ENCODE assay signal across 14 cellular contexts in the genomic region with DNA sequence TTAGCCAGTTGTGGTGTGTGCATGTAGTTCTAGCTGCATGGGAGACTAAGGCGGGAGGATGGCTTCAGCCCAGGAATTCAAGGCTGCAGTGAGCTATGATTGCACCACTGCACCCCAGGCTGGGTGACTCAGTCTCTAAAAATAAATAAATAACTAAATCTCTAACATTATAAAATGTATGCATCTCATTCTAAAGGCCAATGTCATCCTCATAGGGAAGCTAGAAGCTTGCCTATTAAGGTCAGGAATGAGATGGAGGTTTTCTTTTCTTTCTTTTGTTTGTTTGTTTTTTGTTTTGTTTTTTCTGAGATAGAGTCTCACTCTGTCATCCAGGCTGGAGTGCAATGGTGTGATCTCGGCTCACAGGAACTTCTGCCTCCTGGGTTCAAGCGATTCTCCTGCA. TPM values are rescaled to one million over a fixed set of nuclear protein-coding genes. Genes with fewer than 3 reads are reported as not detected.
A peak's percentile ranks its signal among the peaks of the same experiment; 100 is the strongest.
DNase-seq lines count a peak whose midpoint lies in the region; ATAC-seq and TF ChIP-seq lines count a peak whose summit lies in the region.
"Had no signal": no experiment of that assay in that cellular context is flagged by ENCODE, and none has a peak within 500 bp of the region (broad histone marks: within the 10 kb centered on the region; RNA-seq: fewer than 3 reads in every experiment).

No MANE protein-coding gene starts in this region.

- intact Hi-C loops in gastrocnemius medialis (cut with DNase I; ENCODE audit: low total_unique reads), result no loop called here

- H3K18ac ChIP-seq in H9 (ENCODE audit: insufficient read length, low read depth, low read length), result no peak overlapping the region

- H3K27ac ChIP-seq in H9 (ENCODE audit: insufficient read length, low read depth, low read length) (no peak overlapping the region), gastrocnemius medialis (peak overlapping the region; percentile 49 to 76 (median 57))
- H3K27ac ChIP-seq: pancreas, transverse colon had no signal

- H2AK5ac ChIP-seq in H9 (ENCODE audit: insufficient read length, low read length), result no peak overlapping the region

- no peak overlapping the region for H4K8ac ChIP-seq in H9 (replicated peaks; ENCODE audit: insufficient read length, low read depth, low read length)

- H3K4me2 ChIP-seq in H9 (ENCODE audit: insufficient read depth, insufficient read length, low read length), result no peak overlapping the region

- no peaks in the 10 kb centered on the region for H3K23me2 ChIP-seq in H9 (ENCODE audit: insufficient read length, low read depth, low read length, poor library complexity, severe bottlenecking)

- H3K79me2 ChIP-seq in H9 (ENCODE audit: insufficient read depth, low read length), result no peaks in the 10 kb centered on the region

- peaks cover 6 to 7% of the 10 kb centered on the region in 2 experiments for H3K9me3 Mint-ChIP-seq in H9

- H3T11ph ChIP-seq in H9 (ENCODE audit: low read length), result no peak overlapping the region

- no peak for TF ChIP-seq POLR2A in gastrocnemius medialis (IDR thresholded peaks at IDR 0.05)

- no peak overlapping the region for H2BK20ac ChIP-seq in H9 (ENCODE audit: low read depth, low read length, poor library complexity, severe bottlenecking)

- no peak overlapping the region for H3K14ac ChIP-seq in H9 (ENCODE audit: insufficient read depth, low read length)

- H3K79me1 ChIP-seq in H9 (ENCODE audit: insufficient read depth, low read depth, low read length, poor library complexity, severe bottlenecking), result no peaks in the 10 kb centered on the region

- H3K36me3 Mint-ChIP-seq in H9 (ENCODE audit: insufficient read depth in 1 of 3, low read depth in 3 of 3), result peaks cover 22 to 66% (median 59%) of the 10 kb centered on the region in 3 experiments; a peak in 6 of 7 replicates

- no peaks in the 10 kb centered on the region for H3K4me1 Mint-ChIP-seq in H9

- ATAC-seq in esophagus mucosa, result peak; percentile 36
- peak; percentile 80 to 81 for ATAC-seq in gastrocnemius medialis
- ATAC-seq in GM19324 (IDR thresholded peaks at IDR 0.05; ENCODE audit: low FRiP score, unreplicated experiment), result no peak
- ATAC-seq: pancreas had no signal

- H4K5ac ChIP-seq in H9 (ENCODE audit: insufficient read length, low read depth, low read length), result no peak overlapping the region

- TF ChIP-seq CTCF in H9 (conservative IDR thresholded peaks at IDR 0.05) (no peak), gastrocnemius medialis (IDR thresholded peaks at IDR 0.05 in 4 of 5, conservative IDR thresholded peaks at IDR 0.05 in 1 of 5) (no peak)

- H3K56ac ChIP-seq in H9 (ENCODE audit: insufficient read length, low read depth, low read length), result no peak overlapping the region

- peaks cover 0 to 29% of the 10 kb centered on the region in 2 donors for H3K36me3 ChIP-seq in gastrocnemius medialis

- no peak overlapping the region for H3K9ac ChIP-seq in H9 (ENCODE audit: extremely low read depth, insufficient read length, low read length)

- H2AFZ ChIP-seq in H9 (ENCODE audit: low read length), result no peak overlapping the region

- no peak overlapping the region for H4K91ac ChIP-seq in H9 (ENCODE audit: insufficient read length, low read depth, low read length)

- in situ Hi-C loops in gastrocnemius medialis (cut with MboI; ENCODE audit: low sequenced_read_pairs in 4 of 4), result no loop called here

- no peak for DNase-seq in H9
- DNase-seq in RKO (ENCODE audit: low spot score), result peak; percentile 36
- peak in 1 of 2 donors; percentile 56 for DNase-seq in gastrocnemius medialis
- DNase-seq in activated naive CD4-positive, alpha-beta T cell treated with anti-CD3 and anti-CD28 coated beads, Interleukin-2, amount 50 U/mL, for 16 hours, result no peak
- DNase-seq in activated CD4-positive, alpha-beta T cell treated with anti-CD3 and anti-CD28 coated beads, Interleukin-2, amount 50 U/mL, for 1 hour, result no peak
- no peak for DNase-seq in NCI-H1417 (lab: John Stamatoyannopoulos, UW)
- DNase-seq: activated CD4-positive, alpha-beta T cell treated with anti-CD3 and anti-CD28 coated beads for 48 hours; caudate nucleus; NCI-H2227 treated with DMSO at 0.1 percent for 48 hours; OCI-M1; pancreas; transverse colon had no signal

- H2BK15ac ChIP-seq in H9 (ENCODE audit: low read depth, low read length), result no peak overlapping the region

- no peaks in the 10 kb centered on the region for H4K20me1 ChIP-seq in H9 (ENCODE audit: control insufficient read depth, insufficient read depth, insufficient read length)

- H2BK5ac ChIP-seq in H9 (ENCODE audit: insufficient read length, low read length), result no peak overlapping the region

- H3K9me3 ChIP-seq in H9 (ENCODE audit: control insufficient read depth, low read depth, low read length) (no peaks in the 10 kb centered on the region), gastrocnemius medialis (no peaks in the 10 kb centered on the region)
- H3K9me3 ChIP-seq: pancreas, transverse colon had no signal

- H2BK120ac ChIP-seq in H9 (ENCODE audit: low read depth, low read length, poor library complexity, severe bottlenecking), result no peak overlapping the region

- no peaks in the 10 kb centered on the region for H3K27me3 Mint-ChIP-seq in H9 (ENCODE audit: low read depth)

- no peak overlapping the region for H3K4me3 Mint-ChIP-seq in H9

- no peaks in the 10 kb centered on the region for H3K4me1 ChIP-seq in H9 (ENCODE audit: insufficient read depth, low read length)
- peaks cover 0 to 6% of the 10 kb centered on the region in 2 donors for H3K4me1 ChIP-seq in gastrocnemius medialis
- H3K4me1 ChIP-seq: pancreas, transverse colon had no signal

- no CpG with 5 or more reads among the region's 3 CpGs for WGBS in H9 (ENCODE audit: extremely low coverage, insufficient read length, low lambda C conversion rate)

- H2BK12ac ChIP-seq in H9 (ENCODE audit: insufficient read length, low read depth, low read length), result no peak overlapping the region

- H3K4me3 ChIP-seq in gastrocnemius medialis, result no peak overlapping the region
- H3K4me3 ChIP-seq: pancreas, transverse colon had no signal

- H3K27ac Mint-ChIP-seq in H9, result peak overlapping the region in 2 of 3 experiments; percentile 21 to 47; a peak in 1 of 7 replicates

- H3K4ac ChIP-seq in H9 (ENCODE audit: low read depth, low read length), result no peak overlapping the region

- H3K23ac ChIP-seq in H9 (ENCODE audit: insufficient read length, low read depth, low read length), result no peak overlapping the region

- H3K27me3 ChIP-seq in H9 (ENCODE audit: insufficient read depth, low read length) (no peaks in the 10 kb centered on the region), gastrocnemius medialis (no peaks in the 10 kb centered on the region)
- H3K27me3 ChIP-seq: pancreas, transverse colon had no signal

RNA-seq across cellular contexts. Expression of a gene that starts 48.8 kb away (rescaled TPM):
- total RNA-seq in H9 (2021), result 6.9 and 8.5 TPM in 2 replicates
- total RNA-seq in esophagus mucosa, result 5.1 TPM
- total RNA-seq in gastrocnemius medialis, result 1 to 10 TPM; 1.9 to 5.0 (median 2.5) TPM

RNA-seq across cellular contexts. Expression of a gene that starts 52.2 kb away (rescaled TPM):
- total RNA-seq in H9 (2021) (49.9 TPM in 2 replicates), esophagus mucosa (48.3 TPM), gastrocnemius medialis (10 to 100 TPM; 21.4 to 49.0 (median 24.5) TPM)
